7 cellular contexts compared by ENCODE assay signal in the genomic region with DNA sequence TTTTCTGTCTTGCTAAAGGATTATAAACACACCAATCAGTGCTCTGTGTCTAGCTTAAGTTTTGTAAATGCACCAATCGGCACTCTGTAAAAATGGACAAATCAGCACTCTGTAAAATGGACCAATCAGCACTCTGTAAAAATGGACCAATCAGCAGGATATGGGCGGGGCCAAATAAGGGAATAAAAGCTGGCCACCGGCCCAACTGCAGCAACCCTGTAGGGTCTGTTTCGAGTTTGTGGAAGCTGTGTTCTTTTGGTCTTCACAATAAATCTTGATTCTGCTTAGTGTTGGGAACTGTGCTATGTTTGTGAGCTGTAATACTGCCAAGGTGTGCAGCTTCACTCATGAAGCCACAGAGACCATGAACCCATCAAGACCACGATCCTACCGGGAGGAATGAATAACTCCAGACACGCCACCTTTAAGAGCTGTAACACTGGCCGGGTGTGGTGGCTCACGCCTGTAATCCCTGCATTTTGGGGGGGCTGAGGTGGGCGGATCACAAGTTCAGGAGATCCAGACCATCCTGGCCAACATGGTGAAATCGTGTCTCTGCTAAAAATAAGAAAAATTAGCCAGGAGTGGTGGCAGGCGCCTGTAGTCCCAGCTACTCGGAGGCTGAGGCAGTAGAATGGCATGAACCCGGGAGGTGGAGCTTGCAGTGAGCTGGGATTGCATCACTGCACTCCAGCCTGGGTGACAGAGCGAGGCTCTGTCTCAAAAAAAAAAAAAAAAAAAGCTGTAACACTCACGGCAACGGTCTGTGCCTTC.
A peak's percentile ranks its signal among the peaks of the same experiment; 100 is the strongest.
DNase-seq lines count a peak whose midpoint lies in the region; ATAC-seq, FAIRE-seq and TF ChIP-seq lines count a peak whose summit lies in the region.
"Not testable (repeated sequence)": the region's sequence is repeated elsewhere in the genome, so short reads cannot be mapped to it uniquely, and the experiment has no call there.

No MANE protein-coding gene starts in this region.

- H3K27ac Mint-ChIP-seq in activated CD4-positive, alpha-beta T cell treated with anti-CD3 and anti-CD28 coated beads for 36 hours, result peak overlapping the region; percentile 53

- not testable (repeated sequence) for H3K9me1 ChIP-seq in K562 (ENCODE audit: control insufficient read depth, insufficient read depth, low read length)

- H3K4me1 ChIP-seq in K562 (replicated peaks in 1 of 2; ENCODE audit: control insufficient read depth in 2 of 2, insufficient read depth in 2 of 2, low read length in 2 of 2); lung (ENCODE audit: control insufficient read depth in 2 of 2, insufficient read depth in 2 of 2, low read length in 2 of 2): not testable (repeated sequence)
- H3K4me1 ChIP-seq in subcutaneous abdominal adipose tissue (ENCODE audit: control insufficient read depth in 5 of 5, insufficient read depth in 5 of 5, low read length in 5 of 5), result peaks cover 2 to 35% (median 30%) of the 10 kb centered on the region in 5 donors

- H3K9me3 ChIP-seq in K562 (replicated peaks; ENCODE audit: control insufficient read depth, insufficient read depth, low read depth, low read length); lung (ENCODE audit: control insufficient read depth in 2 of 2, insufficient read depth in 1 of 2, low read length in 1 of 2); subcutaneous abdominal adipose tissue (ENCODE audit: control insufficient read depth in 5 of 5, low read length in 5 of 5): not testable (repeated sequence)

- H3K4me3 ChIP-seq in NB4 (ENCODE audit: low read depth, low read length) (peak overlapping the region; percentile 42), subcutaneous abdominal adipose tissue (ENCODE audit: low read depth in 1 of 5, low read length in 5 of 5) (peak overlapping the region in 4 of 5 donors; percentile 29 to 69 (median 52))
- H3K4me3 ChIP-seq in K562; fibroblast of villous mesenchyme (ENCODE audit: low read depth, low read length); lung: not testable (repeated sequence)

- DNase-seq in ELR (ENCODE audit: low read depth) (peak; percentile 69), NB4 (ENCODE audit: low read depth) (peak; percentile 60), fibroblast of villous mesenchyme (ENCODE audit: low read depth) (peak; percentile 36), lung (ENCODE audit: low spot score) (peak; percentile 57)
- DNase-seq in activated CD4-positive, alpha-beta T cell treated with anti-CD3 and anti-CD28 coated beads for 36 hours; K562 (ENCODE audit: extremely low read depth in 1 of 4, low spot score in 3 of 4): not testable (repeated sequence)

- ATAC-seq in activated CD4-positive, alpha-beta T cell treated with anti-CD3 and anti-CD28 coated beads for 36 hours, result not testable (repeated sequence)
- ATAC-seq in K562, result peak; percentile 79
- peak; percentile 55 for ATAC-seq in lung (ENCODE audit: insufficient read depth, low FRiP score)

- peak overlapping the region; percentile 34; the same call in 1 of the 2 replicates for H2AFZ ChIP-seq in K562 (ENCODE audit: low read depth, low read length)

- not testable (repeated sequence) for H3K27ac ChIP-seq in K562 (ENCODE audit: extremely low read depth, low read depth, low read length)
- peak overlapping the region in 1 of 2 donors; percentile 76 for H3K27ac ChIP-seq in lung (ENCODE audit: low read depth in 1 of 2, low read length in 1 of 2)
- peak overlapping the region; percentile 91 for H3K27ac ChIP-seq in subcutaneous abdominal adipose tissue (ENCODE audit: low read depth, low read length)

- H3K4me1 Mint-ChIP-seq in activated CD4-positive, alpha-beta T cell treated with anti-CD3 and anti-CD28 coated beads for 36 hours, result peaks cover 26% of the 10 kb centered on the region

- not testable (repeated sequence) for TF ChIP-seq EP300 in K562 (IDR thresholded peaks at IDR 0.05; ENCODE audit: low read length)

- peak; percentile 27 for TF ChIP-seq POLR2A in NB4 (IDR thresholded peaks at IDR 0.05; ENCODE audit: extremely low read depth, insufficient read length)
- not testable (repeated sequence) for TF ChIP-seq POLR2A in K562 (conservative IDR thresholded peaks at IDR 0.05)

- not testable (repeated sequence) for H3K79me2 ChIP-seq in K562 (ENCODE audit: control insufficient read depth, insufficient read depth, low read length)

- H3K36me3 Mint-ChIP-seq in activated CD4-positive, alpha-beta T cell treated with anti-CD3 and anti-CD28 coated beads for 36 hours (ENCODE audit: low read depth), result not testable (repeated sequence)

- not testable (repeated sequence) for H3K9ac ChIP-seq in K562 (ENCODE audit: insufficient read depth in 1 of 2, low read depth in 2 of 2, low read length in 2 of 2); subcutaneous abdominal adipose tissue (ENCODE audit: low read length in 5 of 5)

- in situ Hi-C loops in K562 (cut with MboI), result not testable (repeated sequence)

- not testable (repeated sequence) for TF ChIP-seq CTCF in NB4 (IDR thresholded peaks at IDR 0.05; ENCODE audit: low read depth, low read length); K562 (IDR thresholded peaks at IDR 0.05 in 2 of 3, conservative IDR thresholded peaks at IDR 0.05 in 1 of 3; ENCODE audit: insufficient read depth in 2 of 3, low read depth in 1 of 3, low read length in 3 of 3); fibroblast of villous mesenchyme (IDR thresholded peaks at IDR 0.05; ENCODE audit: insufficient read depth, low read depth, low read length); lung (IDR thresholded peaks at IDR 0.05; ENCODE audit: control extremely low read depth, extremely low read depth)

- POLR2A ChIA-PET in activated CD4-positive, alpha-beta T cell treated with anti-CD3 and anti-CD28 coated beads for 36 hours (lab: Charles Lee), result interaction anchor here (0.9 kb wide), 1 partner anchor 145 kb away, joined by 3 read pairs; no protein-coding TSS in a partner anchor
- POLR2A ChIA-PET in K562 (lab: Yijun Ruan, JAX), result interaction anchor here (0.7 kb wide), 1 partner anchor 31 kb away, joined by 4 read pairs; no protein-coding TSS in a partner anchor

- not testable (repeated sequence) for H3K36me3 ChIP-seq in K562 (ENCODE audit: control insufficient read depth, insufficient read depth, low read length); lung (ENCODE audit: control insufficient read depth in 2 of 2, insufficient read depth in 2 of 2, low read length in 2 of 2); subcutaneous abdominal adipose tissue (ENCODE audit: control insufficient read depth in 5 of 5, insufficient read depth in 5 of 5, low read length in 5 of 5)

- not testable (repeated sequence) for FAIRE-seq in K562 (lab: Jason Lieb, UNC)

- CTCF ChIA-PET in activated CD4-positive, alpha-beta T cell treated with anti-CD3 and anti-CD28 coated beads for 36 hours (lab: Charles Lee), result interaction anchor here (0.7 to 1.9 kb wide), 6 partner anchors 10 to 121 kb away, joined by 3 to 8 read pairs (median 4); no protein-coding TSS in a partner anchor
- CTCF ChIA-PET in K562 (lab: Yijun Ruan, JAX; ENCODE audit: low intra/inter-chr PET ratio), result not testable (repeated sequence)

- BruUV-seq in K562 (replicated peaks; lab: Mats Ljungman, UMichigan), result not testable (repeated sequence)

- not testable (repeated sequence) for H3K27me3 Mint-ChIP-seq in activated CD4-positive, alpha-beta T cell treated with anti-CD3 and anti-CD28 coated beads for 36 hours

- not testable (repeated sequence) for H3K9me3 Mint-ChIP-seq in activated CD4-positive, alpha-beta T cell treated with anti-CD3 and anti-CD28 coated beads for 36 hours (ENCODE audit: low read depth)

- TF ChIP-seq RAD21 in K562 (CRISPR knock-in tag; conservative IDR thresholded peaks at IDR 0.05 in 1 of 2, IDR thresholded peaks at IDR 0.05 in 1 of 2), result not testable (repeated sequence)

- not testable (repeated sequence) for H4K20me1 ChIP-seq in K562 (replicated peaks; ENCODE audit: control insufficient read depth, insufficient read depth, low read length)

- not testable (repeated sequence) for H3K4me3 Mint-ChIP-seq in activated CD4-positive, alpha-beta T cell treated with anti-CD3 and anti-CD28 coated beads for 36 hours

- H3K4me2 ChIP-seq in K562 (ENCODE audit: insufficient read depth, low read length), result peak overlapping the region; percentile 26; the same call in 1 of the 2 replicates

- 3% methylated on average over 17 of the region's 17 CpGs for WGBS in K562 (ENCODE audit: insufficient coverage, low coverage, missing lambda C conversion rate)
- 59 to 62% methylated on average over 17 of the region's 17 CpGs for WGBS in lung, 2 donors

- intact Hi-C loops in activated CD4-positive, alpha-beta T cell treated with anti-CD3 and anti-CD28 coated beads for 36 hours (cut with DNase I, micrococcal nuclease), result loop anchor here (5.0 kb wide), 2 partner anchors 90 to 95 kb away; no protein-coding TSS in a partner anchor
- intact Hi-C loops in K562 (cut with micrococcal nuclease), result not testable (repeated sequence)

- H3K27me3 ChIP-seq in K562 (ENCODE audit: control insufficient read depth in 2 of 2, insufficient read depth in 2 of 2, low read length in 2 of 2); lung (ENCODE audit: control insufficient read depth, insufficient read depth); subcutaneous abdominal adipose tissue (ENCODE audit: control insufficient read depth in 5 of 5, insufficient read depth in 4 of 5, low read length in 5 of 5): not testable (repeated sequence)

TF ChIP-seq in K562, 482 proteins besides CTCF, POLR2A, EP300 and RAD21 (continues in another document):
- TF ChIP-seq NFYB (IDR thresholded peaks at IDR 0.05; ENCODE audit: extremely low read depth, insufficient read length) (peak; percentile 88), RBM25 (IDR thresholded peaks at IDR 0.05; ENCODE audit: low read depth, low read length, severe bottlenecking) (peak; percentile 11), POLR2H (tag; IDR thresholded peaks at IDR 0.05; ENCODE audit: low read depth) (peak; percentile 82), GTF2A2 (tag; IDR thresholded peaks at IDR 0.05) (peak; percentile 74), C11orf30 (IDR thresholded peaks at IDR 0.05; ENCODE audit: low read depth) (peak; percentile 54), MTA3 (IDR thresholded peaks at IDR 0.05; ENCODE audit: borderline replicate concordance) (peak; percentile 28; the same call in 1 of the 2 replicates), ZNF316 (IDR thresholded peaks at IDR 0.05) (peak; percentile 76), FOS (IDR thresholded peaks at IDR 0.05; ENCODE audit: extremely low read depth, insufficient read length) (peak; percentile 13), CEBPG (tag; conservative IDR thresholded peaks at IDR 0.05 in 1 of 2, IDR thresholded peaks at IDR 0.05 in 1 of 2) (peak; percentile 72 to 83), MAFG (tag; conservative IDR thresholded peaks at IDR 0.05) (0 out of 2 replicates have a peak, but pooled peaks have one; percentile 30)
- TF ChIP-seq CEBPG (CRISPR knock-in tag; IDR thresholded peaks at IDR 0.05), result not testable (repeated sequence)
